Comparison of ENCODE assay signal across 8 cellular contexts in genomic region chr13:27353166-27353583, GRCh38.
A peak's percentile ranks its signal among the peaks of the same experiment; 100 is the strongest.
DNase-seq lines count a peak whose midpoint lies in the region; ATAC-seq and TF ChIP-seq lines count a peak whose summit lies in the region.

No MANE protein-coding gene starts in this region.

- no peaks in the 10 kb centered on the region for H3K36me3 Mint-ChIP-seq in osteocyte (ENCODE audit: unreplicated experiment)

- peaks cover 20% of the 10 kb centered on the region for H3K27me3 Mint-ChIP-seq in osteocyte (ENCODE audit: unreplicated experiment)

- H3K4me1 Mint-ChIP-seq in osteocyte (ENCODE audit: unreplicated experiment), result peaks cover 2% of the 10 kb centered on the region

- no peaks in the 10 kb centered on the region for H3K9me3 Mint-ChIP-seq in osteocyte (ENCODE audit: unreplicated experiment)

- no peaks in the 10 kb centered on the region for H3K9me3 ChIP-seq in left ventricle myocardium inferior (replicated peaks)

- TF ChIP-seq CTCF in choroid plexus epithelial cell (conservative IDR thresholded peaks at IDR 0.05; ENCODE audit: low read depth, low read length) (no peak), osteocyte (IDR thresholded peaks at IDR 0.05) (no peak), left ventricle myocardium inferior (IDR thresholded peaks at IDR 0.05; ENCODE audit: borderline replicate concordance) (no peak)

- H3K4me3 Mint-ChIP-seq in osteocyte (ENCODE audit: unreplicated experiment), result no peak overlapping the region

- H3K4me1 ChIP-seq in left ventricle myocardium inferior, result peaks cover 13% of the 10 kb centered on the region

- peaks cover 26% of the 10 kb centered on the region for H3K27me3 ChIP-seq in left ventricle myocardium inferior (ENCODE audit: low read depth)

- H3K27ac Mint-ChIP-seq in osteocyte (ENCODE audit: unreplicated experiment), result no peak overlapping the region

- intact Hi-C loops in left ventricle myocardium inferior (cut with micrococcal nuclease), result no loop called here

- no peak overlapping the region for H3K4me3 ChIP-seq in choroid plexus epithelial cell (ENCODE audit: low read depth, low read length)
- H3K4me3 ChIP-seq in left ventricle myocardium inferior, result no peak overlapping the region

- DNase-seq in M059J (ENCODE audit: low read depth) (peak; percentile 77), choroid plexus epithelial cell (ENCODE audit: low read depth) (peak; percentile 50), COLO668 (lab: John Stamatoyannopoulos, UW; ENCODE audit: unreplicated experiment) (no peak), osteocyte (ENCODE audit: extremely low spot score, unreplicated experiment) (no peak), left ventricle myocardium inferior (no peak)
- peak; percentile 50 for DNase-seq in stimulated activated CD4-positive, alpha-beta T cell treated with anti-CD3 and anti-CD28 coated beads, Interleukin-4, amount 100 ng/mL, for 24 hours

- ATAC-seq in GM18508 (IDR thresholded peaks at IDR 0.05; ENCODE audit: insufficient read depth, unreplicated experiment) (peak; percentile 98), GM21737 (IDR thresholded peaks at IDR 0.05; ENCODE audit: unreplicated experiment) (peak; percentile 94)

- no peak overlapping the region for H3K27ac ChIP-seq in left ventricle myocardium inferior (replicated peaks)

- no peaks in the 10 kb centered on the region for H3K36me3 ChIP-seq in left ventricle myocardium inferior

Comparison
In these comparisons a context has a peak if more than half of its experiments do, and no peak if none do; other contexts are left out.
1. DNase-seq: peak in M059J (single experiment), choroid plexus epithelial cell (single experiment) and stimulated activated CD4-positive, alpha-beta T cell treated with anti-CD3 and anti-CD28 coated beads, Interleukin-4, amount 100 ng/mL, for 24 hours (single experiment); none in COLO668 (single experiment), osteocyte (single experiment) and left ventricle myocardium inferior (single experiment).